In the genomic region with DNA sequence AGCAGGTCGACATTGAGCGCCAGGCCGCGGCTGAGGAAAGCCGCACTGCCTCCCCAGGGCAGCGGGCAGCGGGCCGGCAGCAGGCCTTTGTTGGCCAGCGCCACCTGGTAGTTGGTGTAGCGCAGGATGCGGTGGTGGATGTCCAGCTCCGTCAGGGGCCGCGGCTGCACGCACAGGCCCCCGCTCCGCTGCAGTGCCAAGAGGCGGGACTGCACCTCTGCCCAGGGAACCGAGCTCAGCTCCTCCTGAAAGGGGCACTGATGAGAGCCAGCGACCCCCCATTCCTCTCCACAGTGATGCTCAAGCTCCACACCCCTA, we compare ENCODE assay signal across 9 cellular contexts. TPM values are rescaled to one million over a fixed set of nuclear protein-coding genes. Genes with fewer than 3 reads are reported as not detected.
DNase-seq lines count a peak whose midpoint lies in the region; ATAC-seq and TF ChIP-seq lines count a peak whose summit lies in the region.
"Had no signal": no experiment of that assay in that cellular context is flagged by ENCODE, and none has a peak within 500 bp of the region (broad histone marks: within the 10 kb centered on the region; RNA-seq: fewer than 3 reads in every experiment).

No MANE protein-coding gene starts in this region.

- no peak for ATAC-seq in stimulated activated naive CD8-positive, alpha-beta T cell treated with anti-CD3 and anti-CD28 coated beads, Interleukin-15, Interleukin-2, amounts not matched to agents 100 U/mL and 50 U/mL, for 24 hours

- CTCF ChIA-PET in GM10248 (lab: Yijun Ruan, JAX), result interaction anchor here (0.7 to 7.9 kb wide), 22 partner anchors 10 to 240 kb away, joined by 3 to 84 read pairs (median 5); a partner anchor contains a TSS

- peak overlapping the region; percentile 0 for H3K27ac Mint-ChIP-seq in stimulated activated naive CD8-positive, alpha-beta T cell treated with anti-CD3 and anti-CD28 coated beads, Interleukin-15, Interleukin-2, amounts not matched to agents 100 ng/mL and 50 ng/mL, for 24 hours
- H3K27ac Mint-ChIP-seq in nephron, result no peak overlapping the region

- H3K4me1 Mint-ChIP-seq in stimulated activated naive CD8-positive, alpha-beta T cell treated with anti-CD3 and anti-CD28 coated beads, Interleukin-15, Interleukin-2, amounts not matched to agents 100 ng/mL and 50 ng/mL, for 24 hours (ENCODE audit: low read depth), result peaks cover 44% of the 10 kb centered on the region
- peaks cover 31% of the 10 kb centered on the region for H3K4me1 Mint-ChIP-seq in nephron

- DNase-seq in stimulated activated naive CD8-positive, alpha-beta T cell treated with anti-CD3 and anti-CD28 coated beads, Interleukin-15, Interleukin-2, amounts not matched to agents 100 U/mL and 50 U/mL, for 24 hours, result no peak
- DNase-seq in dorsolateral prefrontal cortex, result peak in 1 of 10 donors; percentile 40
- DNase-seq in HUDEP-2 (lab: John Stamatoyannopoulos, UW; ENCODE audit: unreplicated experiment in 76 of 76), result no peak
- DNase-seq in amygdala (lab: John Stamatoyannopoulos, UW), result no peak
- DNase-seq in GM10248 (ENCODE audit: extremely low spot score), result no peak
- DNase-seq in NCI-H2171 (lab: John Stamatoyannopoulos, UW), result no peak
- DNase-seq: SHP77 had no signal

- H3K9me3 Mint-ChIP-seq in stimulated activated naive CD8-positive, alpha-beta T cell treated with anti-CD3 and anti-CD28 coated beads, Interleukin-15, Interleukin-2, amounts not matched to agents 100 ng/mL and 50 ng/mL, for 24 hours, result no peaks in the 10 kb centered on the region
- H3K9me3 Mint-ChIP-seq in nephron, result no peaks in the 10 kb centered on the region

- peak overlapping the region in 54 of 59 donors; percentile 14 to 64 (median 42) for H3K4me3 ChIP-seq in dorsolateral prefrontal cortex

- peak overlapping the region in 11 of 59 donors; percentile 2 to 59 (median 26) for H3K27ac ChIP-seq in dorsolateral prefrontal cortex

- POLR2A ChIA-PET in GM10248 (lab: Yijun Ruan, JAX), result no interaction called here

- H3K36me3 Mint-ChIP-seq in stimulated activated naive CD8-positive, alpha-beta T cell treated with anti-CD3 and anti-CD28 coated beads, Interleukin-15, Interleukin-2, amounts not matched to agents 100 ng/mL and 50 ng/mL, for 24 hours (ENCODE audit: low read depth), result no peaks in the 10 kb centered on the region
- H3K36me3 Mint-ChIP-seq in nephron (ENCODE audit: low read depth), result peaks cover 3% of the 10 kb centered on the region

- H3K27me3 ChIP-seq in dorsolateral prefrontal cortex, result peaks cover 0 to 20% (median 0%) of the 10 kb centered on the region in 45 donors

- H3K4me3 Mint-ChIP-seq in stimulated activated naive CD8-positive, alpha-beta T cell treated with anti-CD3 and anti-CD28 coated beads, Interleukin-15, Interleukin-2, amounts not matched to agents 100 ng/mL and 50 ng/mL, for 24 hours, result peak overlapping the region; percentile 57
- peak overlapping the region; percentile 28 to 68 (median 57) for H3K4me3 Mint-ChIP-seq in nephron

- H3K27me3 Mint-ChIP-seq in stimulated activated naive CD8-positive, alpha-beta T cell treated with anti-CD3 and anti-CD28 coated beads, Interleukin-15, Interleukin-2, amounts not matched to agents 100 ng/mL and 50 ng/mL, for 24 hours, result peaks cover 26% of the 10 kb centered on the region
- H3K27me3 Mint-ChIP-seq in nephron (ENCODE audit: low read depth), result peaks cover 50% of the 10 kb centered on the region

- TF ChIP-seq CTCF in dorsolateral prefrontal cortex (IDR thresholded peaks at IDR 0.05 in 54 of 56, conservative IDR thresholded peaks at IDR 0.05 in 2 of 56; ENCODE audit: low read depth in 1 of 56, partially characterized antibody in 56 of 56) (no peak), nephron (IDR thresholded peaks at IDR 0.05; ENCODE audit: unreplicated experiment in 3 of 3) (no peak), GM10248 (IDR thresholded peaks at IDR 0.05; ENCODE audit: control extremely low read depth, extremely low read depth, low read depth, missing control alignments) (no peak)

- intact Hi-C loops in dorsolateral prefrontal cortex (cut with DNase I), result no loop called here

RNA-seq across cellular contexts. Expression of a gene that starts 5.2 kb away (rescaled TPM):
- 10 to 100 TPM in 4 of 120 experiments, 1 to 10 TPM in 115, under 1 TPM in 1; 0.95 to 17.2 (median 4.5) TPM for total RNA-seq in dorsolateral prefrontal cortex

RNA-seq across cellular contexts. Expression of a gene that starts 9.2 kb away (rescaled TPM):
- total RNA-seq in dorsolateral prefrontal cortex, result 100 to 1,000 TPM in 3 of 120 experiments, 10 to 100 TPM in 117; 52.6 to 110 (median 74.3) TPM

RNA-seq across cellular contexts. Expression of a gene that starts 28.3 kb away (rescaled TPM):
- 10 to 100 TPM in 67 of 120 experiments, 1 to 10 TPM in 53; 3.3 to 39.1 (median 10.8) TPM for total RNA-seq in dorsolateral prefrontal cortex

RNA-seq across cellular contexts. Expression of a gene that starts 29.2 kb away (rescaled TPM):
- 10 to 100 TPM in 119 of 120 experiments, 1 to 10 TPM in 1; 8.5 to 47.8 (median 23.1) TPM for total RNA-seq in dorsolateral prefrontal cortex

RNA-seq across cellular contexts. Expression of a gene that starts 38.6 kb away (rescaled TPM):
- 10 to 100 TPM; 24.9 to 86.2 (median 58.7) TPM for total RNA-seq in dorsolateral prefrontal cortex
